ENCODE assay signal across 11 cellular contexts in the genomic region with DNA sequence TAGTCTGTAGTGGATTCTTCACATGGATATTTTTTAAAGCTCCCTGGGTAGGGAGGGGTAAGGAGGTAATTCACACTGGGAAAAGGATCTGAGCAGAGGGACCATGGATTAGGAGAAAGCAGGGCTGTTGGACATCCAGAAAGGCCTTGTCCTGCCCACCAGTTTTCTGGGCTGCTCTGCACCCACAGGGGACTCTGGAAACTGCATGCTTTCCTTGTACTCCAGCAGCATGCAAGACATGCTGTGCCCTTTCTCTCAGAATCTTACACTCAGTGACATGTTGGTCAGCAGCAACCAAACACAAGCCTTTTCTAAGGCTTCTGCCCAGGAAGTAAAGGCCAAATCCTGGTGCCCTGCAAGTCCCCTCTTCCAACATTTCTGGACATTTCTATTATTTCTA. TPM values are rescaled to one million over a fixed set of nuclear protein-coding genes. Genes with fewer than 3 reads are reported as not detected.
DNase-seq lines count a peak whose midpoint lies in the region; ATAC-seq and TF ChIP-seq lines count a peak whose summit lies in the region.
"Had no signal": no experiment of that assay in that cellular context is flagged by ENCODE, and none has a peak within 500 bp of the region (broad histone marks: within the 10 kb centered on the region; RNA-seq: fewer than 3 reads in every experiment).

No MANE protein-coding gene starts in this region.

- H3K4me1 ChIP-seq in cardiac muscle cell (ENCODE audit: low read depth) (no peaks in the 10 kb centered on the region), right cardiac atrium (ENCODE audit: control insufficient read depth, insufficient read depth, low read length) (no peaks in the 10 kb centered on the region), adipocyte (ENCODE audit: control insufficient read depth, insufficient read depth, low read length) (peaks cover 26% of the 10 kb centered on the region), tibial artery (peaks cover 0 to 15% (median 9%) of the 10 kb centered on the region in 4 donors)

- ATAC-seq in right cardiac atrium: no peak
- no peak for ATAC-seq in GM21576 (IDR thresholded peaks at IDR 0.05; ENCODE audit: unreplicated experiment)
- ATAC-seq: activated T-cell treated with anti-CD3 and anti-CD28 coated beads, Interleukin-2, amount 50 U/mL, for 4 hours had no signal

- peak; percentile 42 for TF ChIP-seq CTCF in cardiac muscle cell (IDR thresholded peaks at IDR 0.05; ENCODE audit: low read depth, low read length)
- peak; percentile 19 to 28 for TF ChIP-seq CTCF in tibial artery (IDR thresholded peaks at IDR 0.05)

- intact Hi-C loops in right cardiac atrium (cut with DNase I): loop anchor here in 2 of 4 donors (10.0 kb wide), 4 partner anchors 113 to 293 kb away; no protein-coding TSS in a partner anchor
- intact Hi-C loops in head of caudate nucleus (cut with DNase I): loop anchor here (10.0 kb wide), 2 partner anchors 143 to 157 kb away; no protein-coding TSS in a partner anchor
- intact Hi-C loops in tibial artery (cut with DNase I; ENCODE audit: low total_unique reads): loop anchor here (10.0 kb wide), 1 partner anchor 157 kb away; no protein-coding TSS in a partner anchor

- H3K4me3 ChIP-seq in cardiac muscle cell (no peak overlapping the region), right cardiac atrium (ENCODE audit: low read length) (no peak overlapping the region), adipocyte (ENCODE audit: low read length) (no peak overlapping the region), tibial artery (no peak overlapping the region)

- H3K36me3 ChIP-seq in cardiac muscle cell: no peaks in the 10 kb centered on the region
- no peaks in the 10 kb centered on the region for H3K36me3 ChIP-seq in adipocyte (ENCODE audit: control insufficient read depth, insufficient read depth, low read length, severe bottlenecking)
- H3K36me3 ChIP-seq in tibial artery: no peaks in the 10 kb centered on the region

- peak overlapping the region; percentile 50 for H3K9ac ChIP-seq in adipocyte (ENCODE audit: low read length)

- DNase-seq in cardiac muscle cell (ENCODE audit: low read depth in 1 of 2, low spot score in 1 of 2): peak; percentile 37 to 68
- no peak for DNase-seq in right cardiac atrium
- peak; percentile 79 for DNase-seq in adipocyte (ENCODE audit: low read depth)
- peak in 33 of 42 donors; percentile 19 to 75 (median 46) for DNase-seq in head of caudate nucleus
- DNase-seq in tibial artery: no peak
- no peak for DNase-seq in NCI-H146 (lab: John Stamatoyannopoulos, UW)
- DNase-seq in COLO668 (lab: John Stamatoyannopoulos, UW; ENCODE audit: unreplicated experiment): no peak
- DNase-seq: activated T-cell treated with anti-CD3 and anti-CD28 coated beads, Interleukin-2, amount 50 U/mL, for 4 hours; NCI-H510A treated with DMSO at 0.1 percent for 48 hours had no signal

- H3K9me3 ChIP-seq in cardiac muscle cell (ENCODE audit: low read depth): no peaks in the 10 kb centered on the region
- H3K9me3 ChIP-seq in right cardiac atrium (ENCODE audit: control insufficient read depth, low read length): no peaks in the 10 kb centered on the region
- H3K9me3 ChIP-seq in adipocyte (ENCODE audit: control insufficient read depth, low read length): no peaks in the 10 kb centered on the region
- no peaks in the 10 kb centered on the region for H3K9me3 ChIP-seq in tibial artery

- H3K27me3 ChIP-seq in cardiac muscle cell (peaks cover 45% of the 10 kb centered on the region), right cardiac atrium (ENCODE audit: control insufficient read depth, insufficient read depth) (no peaks in the 10 kb centered on the region), adipocyte (replicated peaks; ENCODE audit: control insufficient read depth, insufficient read depth, low read length) (no peaks in the 10 kb centered on the region), tibial artery (no peaks in the 10 kb centered on the region)

- H3K27ac ChIP-seq in cardiac muscle cell (no peak overlapping the region), right cardiac atrium (ENCODE audit: low read length) (no peak overlapping the region), tibial artery (peak overlapping the region in 1 of 2 donors; percentile 15)
- H3K27ac ChIP-seq: C4-2B had no signal

RNA-seq across cellular contexts. Expression of a gene that starts 2.5 kb away (rescaled TPM):
- total RNA-seq in cardiac muscle cell (5.3 and 6.0 TPM in 2 replicates), right cardiac atrium (100 to 1,000 TPM in 1 of 4 donors, 10 to 100 TPM in 3; 31.3 to 101 (median 64.0) TPM)
- polyA plus RNA-seq in cardiac muscle cell (1.7 and 2.1 TPM in 2 replicates), right cardiac atrium (17.9 TPM)

Comparison
In these comparisons a context has a peak if more than half of its experiments do, and no peak if none do; other contexts are left out.
1. DNase-seq: peak in cardiac muscle cell (2 of 2), adipocyte (single experiment) and head of caudate nucleus (33 of 42); none in right cardiac atrium (0 of 3), tibial artery (0 of 2), NCI-H146 (single experiment) and COLO668 (single experiment).